Comparison of ENCODE assay signal across 6 cellular contexts in genomic region chr1:46341222-46342083, GRCh38.
DNase-seq lines count a peak whose midpoint lies in the region; ATAC-seq and TF ChIP-seq lines count a peak whose summit lies in the region.

No MANE protein-coding gene starts in this region.

- peaks cover 21 to 39% of the 10 kb centered on the region in 2 donors for H3K4me1 Mint-ChIP-seq in effector memory CD8-positive, alpha-beta T cell (ENCODE audit: low read depth in 2 of 2)

- H3K4me3 ChIP-seq in LNCaP clone FGC (ENCODE audit: low read depth, low read length): peak overlapping the region; percentile 67

- H3K27me3 Mint-ChIP-seq in effector memory CD8-positive, alpha-beta T cell: no peaks in the 10 kb centered on the region

- H3K9me3 Mint-ChIP-seq in effector memory CD8-positive, alpha-beta T cell: no peaks in the 10 kb centered on the region

- peaks cover 44% of the 10 kb centered on the region for H3K36me3 Mint-ChIP-seq in effector memory CD8-positive, alpha-beta T cell (ENCODE audit: insufficient read depth)

- TF ChIP-seq CTCF in LNCaP clone FGC (IDR thresholded peaks at IDR 0.05; ENCODE audit: control insufficient read depth, extremely low read depth, insufficient read depth): no peak

- no peak for ATAC-seq in effector memory CD8-positive, alpha-beta T cell (replicated peaks)
- no peak for ATAC-seq in GM18502 (IDR thresholded peaks at IDR 0.05; ENCODE audit: poor library complexity, unreplicated experiment)
- ATAC-seq in HG03196 (IDR thresholded peaks at IDR 0.05; ENCODE audit: unreplicated experiment): no peak

- H3K27ac Mint-ChIP-seq in effector memory CD8-positive, alpha-beta T cell: peak overlapping the region; percentile 99 to 100

- DNase-seq in LNCaP clone FGC (ENCODE audit: low read depth): no peak
- DNase-seq in effector memory CD8-positive, alpha-beta T cell: peak in 1 of 3 experiments; percentile 16
- peak; percentile 10 for DNase-seq in retina
- DNase-seq in SIG-M5 (lab: John Stamatoyannopoulos, UW): no peak

- peak overlapping the region; percentile 99 to 100 for H3K4me3 Mint-ChIP-seq in effector memory CD8-positive, alpha-beta T cell
